Comparison of ENCODE assay signal across 11 cellular contexts in genomic region chr3:143668924-143669790, GRCh38.
DNase-seq lines count a peak whose midpoint lies in the region; ATAC-seq and TF ChIP-seq lines count a peak whose summit lies in the region.
"Had no signal": no experiment of that assay in that cellular context is flagged by ENCODE, and none has a peak within 500 bp of the region (broad histone marks: within the 10 kb centered on the region; RNA-seq: fewer than 3 reads in every experiment).

No MANE protein-coding gene starts in this region.

- peak; percentile 79 for DNase-seq in GM12864 (ENCODE audit: low read depth)
- DNase-seq in activated naive CD8-positive, alpha-beta T cell treated with anti-CD3 and anti-CD28 coated beads, Interleukin-2, amount 50 U/mL, for 24 hours = no peak
- DNase-seq in left lobe of liver (ENCODE audit: low spot score) = no peak
- DNase-seq in hepatic stellate cell (ENCODE audit: low spot score) = no peak
- DNase-seq in WTC11 (ENCODE audit: low spot score) = no peak
- DNase-seq: CD8-positive, alpha-beta memory T cell had no signal

- H3K27ac Mint-ChIP-seq in activated naive CD8-positive, alpha-beta T cell treated with anti-CD3 and anti-CD28 coated beads, Interleukin-2, amount 50 U/mL, for 24 hours = peak overlapping the region; percentile 47
- no peak overlapping the region for H3K27ac Mint-ChIP-seq in WTC11

- no peaks in the 10 kb centered on the region for H3K9me3 Mint-ChIP-seq in activated naive CD8-positive, alpha-beta T cell treated with anti-CD3 and anti-CD28 coated beads, Interleukin-2, amount 50 U/mL, for 24 hours
- H3K9me3 Mint-ChIP-seq in WTC11 = peaks cover 27% of the 10 kb centered on the region; the same call in 1 of the 2 replicates

- CTCF ChIA-PET in WTC11 (lab: Charles Lee) = no interaction called here

- peak overlapping the region; percentile 0 for H3K4me3 Mint-ChIP-seq in activated naive CD8-positive, alpha-beta T cell treated with anti-CD3 and anti-CD28 coated beads, Interleukin-2, amount 50 U/mL, for 24 hours
- no peak overlapping the region for H3K4me3 Mint-ChIP-seq in WTC11
- H3K4me3 Mint-ChIP-seq: CD8-positive, alpha-beta memory T cell had no signal

- POLR2A ChIA-PET in WTC11 (lab: Charles Lee) = no interaction called here

- TF ChIP-seq CTCF in GM12864 (IDR thresholded peaks at IDR 0.05; ENCODE audit: low read depth, low read length, missing control alignments) (no peak), WTC11 (IDR thresholded peaks at IDR 0.05) (no peak)

- H3K36me3 Mint-ChIP-seq in activated naive CD8-positive, alpha-beta T cell treated with anti-CD3 and anti-CD28 coated beads, Interleukin-2, amount 50 U/mL, for 24 hours (ENCODE audit: low read depth) = no peaks in the 10 kb centered on the region
- no peaks in the 10 kb centered on the region for H3K36me3 Mint-ChIP-seq in WTC11

- H3K4me3 ChIP-seq in GM12864 (ENCODE audit: low read depth, low read length) = no peak overlapping the region
- H3K4me3 ChIP-seq: dorsolateral prefrontal cortex, lung had no signal

- H3K4me1 Mint-ChIP-seq in activated naive CD8-positive, alpha-beta T cell treated with anti-CD3 and anti-CD28 coated beads, Interleukin-2, amount 50 U/mL, for 24 hours = peaks cover 32% of the 10 kb centered on the region
- peaks cover 17% of the 10 kb centered on the region for H3K4me1 Mint-ChIP-seq in WTC11

- peak; percentile 92 for ATAC-seq in GM19452 (IDR thresholded peaks at IDR 0.05; ENCODE audit: unreplicated experiment)
- peak; percentile 85 for ATAC-seq in HG03060 (IDR thresholded peaks at IDR 0.05; ENCODE audit: low read depth, unreplicated experiment)
- ATAC-seq in activated naive CD8-positive, alpha-beta T cell treated with anti-CD3 and anti-CD28 coated beads, Interleukin-2, amount 50 U/mL, for 24 hours = peak; percentile 76
- ATAC-seq in left lobe of liver = no peak
- ATAC-seq in SK-N-SH treated with all-trans-retinoic acid at 6 μM for 48 hours = no peak
- ATAC-seq in WTC11 = no peak

- no peaks in the 10 kb centered on the region for H3K27me3 Mint-ChIP-seq in activated naive CD8-positive, alpha-beta T cell treated with anti-CD3 and anti-CD28 coated beads, Interleukin-2, amount 50 U/mL, for 24 hours
- no peaks in the 10 kb centered on the region; the same call in 1 of the 2 replicates for H3K27me3 Mint-ChIP-seq in WTC11 (ENCODE audit: low read depth)
- H3K27me3 Mint-ChIP-seq: CD8-positive, alpha-beta memory T cell had no signal

TF ChIP-seq in SK-N-SH treated with all-trans-retinoic acid at 6 μM for 48 hours, 23 proteins besides CTCF, POLR2A, EP300 and RAD21:
- TF ChIP-seq ZFP3 (CRISPR knock-in tag; IDR thresholded peaks at IDR 0.05) (no peak), ZFP30 (CRISPR knock-in tag; IDR thresholded peaks at IDR 0.05) (no peak), RARB (CRISPR knock-in tag; IDR thresholded peaks at IDR 0.05) (no peak), CSDC2 (CRISPR knock-in tag; IDR thresholded peaks at IDR 0.05) (no peak), TSHZ2 (CRISPR knock-in tag; IDR thresholded peaks at IDR 0.05) (no peak), TOX (CRISPR knock-in tag; IDR thresholded peaks at IDR 0.05; ENCODE audit: borderline replicate concordance) (no peak), ZNF8 (CRISPR knock-in tag; IDR thresholded peaks at IDR 0.05) (no peak), SNAI2 (CRISPR knock-in tag; IDR thresholded peaks at IDR 0.05) (no peak), ISL1 (CRISPR knock-in tag; IDR thresholded peaks at IDR 0.05) (no peak), OSR1 (CRISPR knock-in tag; IDR thresholded peaks at IDR 0.05) (no peak)
TF ChIP-seq in SK-N-SH treated with all-trans-retinoic acid at 6 μM for 48 hours: peak in this region for 0.

TF ChIP-seq in WTC11, 78 proteins besides CTCF, POLR2A, EP300 and RAD21:
- TF ChIP-seq ZNF425 (CRISPR knock-in tag; conservative IDR thresholded peaks at IDR 0.05) (no peak), PRRX2 (CRISPR knock-in tag; IDR thresholded peaks at IDR 0.05) (no peak), ZBTB43 (CRISPR knock-in tag; IDR thresholded peaks at IDR 0.05) (no peak), TP53 (CRISPR knock-in tag; IDR thresholded peaks at IDR 0.05) (no peak)

Comparison
In these comparisons a context has a peak if more than half of its experiments do, and no peak if none do; other contexts are left out.
1. ATAC-seq: peak in GM19452 (single experiment), HG03060 (single experiment) and activated naive CD8-positive, alpha-beta T cell treated with anti-CD3 and anti-CD28 coated beads, Interleukin-2, amount 50 U/mL, for 24 hours (single experiment); none in left lobe of liver (single experiment), SK-N-SH treated with all-trans-retinoic acid at 6 μM for 48 hours (single experiment) and WTC11 (single experiment).